In the genomic region with DNA sequence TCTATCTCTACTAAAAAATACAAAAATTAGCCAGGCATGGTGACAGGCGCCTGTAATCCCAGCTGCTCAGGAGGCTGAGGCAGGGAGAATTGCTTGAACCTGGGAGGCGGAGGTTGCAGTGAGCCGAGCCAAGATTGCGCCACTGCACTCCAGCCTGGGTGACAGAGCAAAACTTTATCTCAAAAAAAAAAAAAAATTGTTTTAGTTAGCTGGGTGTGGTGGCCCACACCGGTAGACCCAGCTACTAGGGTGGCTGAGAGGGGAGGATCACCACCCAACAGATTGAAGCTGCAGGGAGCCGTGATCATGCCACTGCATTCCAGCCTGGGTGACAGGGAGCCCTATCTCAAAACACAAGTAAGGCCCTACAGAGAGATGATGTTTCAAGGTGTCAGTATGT, we compare ENCODE assay signal across 8 cellular contexts. TPM values are rescaled to one million over a fixed set of nuclear protein-coding genes. Genes with fewer than 3 reads are reported as not detected.
DNase-seq lines count a peak whose midpoint lies in the region; ATAC-seq, FAIRE-seq and TF ChIP-seq lines count a peak whose summit lies in the region.
"Not testable (repeated sequence)": the region's sequence is repeated elsewhere in the genome, so short reads cannot be mapped to it uniquely, and the experiment has no call there.

No MANE protein-coding gene starts in this region.

- H4K20me1 ChIP-seq in PC-3 (ENCODE audit: low read length) = peaks cover 21% of the 10 kb centered on the region

- TF ChIP-seq EP300 in A549 (IDR thresholded peaks at IDR 0.05) = not testable (repeated sequence)

- H3K9me2 ChIP-seq in PC-3 (replicated peaks; ENCODE audit: low read length) = not testable (repeated sequence)

- H3K4me3 Mint-ChIP-seq in brain (peak overlapping the region; percentile 91 to 99 (median 98)), mesothelial cell of epicardium (peak overlapping the region; percentile 97)

- not testable (repeated sequence) for H3K9ac ChIP-seq in PC-3 (ENCODE audit: low read length)

- H3K27me3 ChIP-seq in HAP-1 (ENCODE audit: low read depth); PC-3 (ENCODE audit: low read length): not testable (repeated sequence)

- peak overlapping the region; percentile 98 for H3K4me2 ChIP-seq in A549
- peak overlapping the region; percentile 98 for H3K4me2 ChIP-seq in PC-3 (ENCODE audit: low read length)

- H3K4me1 Mint-ChIP-seq in brain = peaks cover 62% of the 10 kb centered on the region
- peaks cover 56% of the 10 kb centered on the region for H3K4me1 Mint-ChIP-seq in mesothelial cell of epicardium

- not testable (repeated sequence) for DNase-seq in A549 (ENCODE audit: low read depth in 1 of 2, low spot score in 1 of 2); HAP-1 (ENCODE audit: low spot score in 2 of 2); PC-3
- DNase-seq in activated CD8-positive, alpha-beta memory T cell treated with anti-CD3 and anti-CD28 coated beads, Interleukin-2, amount 50 U/mL, for 48 hours = peak; percentile 46
- DNase-seq in fibroblast of villous mesenchyme (ENCODE audit: low read depth) (peak; percentile 21), mesothelial cell of epicardium (ENCODE audit: low spot score in 2 of 2, unreplicated experiment in 2 of 2) (peak in 1 of 2 experiments; percentile 20)

- intact Hi-C loops in PC-3 (cut with micrococcal nuclease) = loop anchor here (5.0 to 10.0 kb wide), 2 partner anchors 288 to 1035 kb away; a partner anchor contains a TSS

- CTCF ChIA-PET in A549 (lab: Yijun Ruan, JAX) = interaction anchor here (0.6 to 9.2 kb wide), 5 partner anchors 9 to 773 kb away, joined by 3 to 106 read pairs (median 26); a partner anchor contains a TSS
- CTCF ChIA-PET in PC-3 (lab: Charles Lee) = not testable (repeated sequence)

- H3K79me2 ChIP-seq in PC-3 (ENCODE audit: low read length) = peaks cover 61% of the 10 kb centered on the region

- H3K27ac Mint-ChIP-seq in brain = peak overlapping the region in 3 of 5 experiments; percentile 48 to 97 (median 68)
- peak overlapping the region; percentile 95 for H3K27ac Mint-ChIP-seq in mesothelial cell of epicardium

- TF ChIP-seq POLR2A in A549 (IDR thresholded peaks at IDR 0.05; ENCODE audit: low read length) = not testable (repeated sequence)

- peaks cover 31% of the 10 kb centered on the region for H3K36me3 Mint-ChIP-seq in brain
- not testable (repeated sequence) for H3K36me3 Mint-ChIP-seq in mesothelial cell of epicardium

- not testable (repeated sequence) for TF ChIP-seq CTCF in A549 (IDR thresholded peaks at IDR 0.05); PC-3 (conservative IDR thresholded peaks at IDR 0.05; ENCODE audit: low read depth, low read length); brain (conservative IDR thresholded peaks at IDR 0.05); fibroblast of villous mesenchyme (IDR thresholded peaks at IDR 0.05; ENCODE audit: insufficient read depth, low read depth, low read length); mesothelial cell of epicardium (IDR thresholded peaks at IDR 0.05; ENCODE audit: unreplicated experiment)

- peaks cover 53% of the 10 kb centered on the region for H3K36me3 ChIP-seq in HAP-1 (replicated peaks)
- H3K36me3 ChIP-seq in PC-3 (ENCODE audit: low read depth, low read length) = peaks cover 36% of the 10 kb centered on the region

- POLR2A ChIA-PET in A549 (lab: Yijun Ruan, JAX); PC-3 (lab: Charles Lee; ENCODE audit: unreplicated experiment): not testable (repeated sequence)

- not testable (repeated sequence) for H3K9me3 Mint-ChIP-seq in brain, mesothelial cell of epicardium

- H3K4me3 ChIP-seq in A549; fibroblast of villous mesenchyme (ENCODE audit: low read depth, low read length): not testable (repeated sequence)
- H3K4me3 ChIP-seq in HAP-1 (peak overlapping the region; percentile 96; the same call in 1 of the 2 replicates), PC-3 (ENCODE audit: low read length) (peak overlapping the region; percentile 85), skin epidermis (peak overlapping the region in 2 of 7 experiments; percentile 63 to 64)

- ATAC-seq in A549, PC-3: not testable (repeated sequence)

- not testable (repeated sequence) for BruUV-seq in PC-3 (replicated peaks; lab: Mats Ljungman, UMichigan)

- H2AFZ ChIP-seq in PC-3 (ENCODE audit: low read length) = not testable (repeated sequence)

- not testable (repeated sequence) for H3K9me3 ChIP-seq in A549; HAP-1; PC-3 (ENCODE audit: low read length)

- TF ChIP-seq RAD21 in A549 (conservative IDR thresholded peaks at IDR 0.05 in 1 of 2, IDR thresholded peaks at IDR 0.05 in 1 of 2) = not testable (repeated sequence)

- H3K4me1 ChIP-seq in A549 (peaks cover 37% of the 10 kb centered on the region), HAP-1 (peaks cover 24% of the 10 kb centered on the region), PC-3 (ENCODE audit: insufficient read depth, low read length) (peaks cover 52% of the 10 kb centered on the region)

- 83% methylated on average over 6 of the region's 6 CpGs for WGBS in A549 (ENCODE audit: missing lambda C conversion rate)

- in situ Hi-C loops in HAP-1 (cut with MboI; ENCODE audit: low sequenced_read_pairs) = loop anchor here (10.0 kb wide), 1 partner anchor 1032 kb away; a partner anchor contains a TSS

- FAIRE-seq in A549 (lab: Jason Lieb, UNC) = not testable (repeated sequence)

- H3K27ac ChIP-seq in A549; PC-3 (ENCODE audit: low read length): not testable (repeated sequence)
- H3K27ac ChIP-seq in skin epidermis = peak overlapping the region in 15 of 21 experiments; percentile 2 to 96 (median 83)

- not testable (repeated sequence) for H3K27me3 Mint-ChIP-seq in brain; mesothelial cell of epicardium (ENCODE audit: low read depth)

- not testable (repeated sequence) for H3F3A ChIP-seq in PC-3 (ENCODE audit: low read length, unreplicated experiment)

RNA-seq across cellular contexts. Expression of a gene that starts 2.2 kb away (rescaled TPM):
- polyA plus RNA-seq in A549 (2011; rRNA removed) (62.8 and 84.9 TPM in 2 replicates), A549 (2017; fragmentation: RNase III; extraction: RNeasy Plus Mini Kit Qiagen cat#74134 plus additional on column Dnase treatment) (64.3 to 67.8 TPM (median 67.1 TPM) in 3 replicates), brain (ENCODE audit: insufficient read depth, low read depth, low replicate concordance) (60.3 TPM)
- polyA plus RNA-seq in A549 (2012; cell fraction: cytosol; rRNA removed) = 39.6 and 51.7 TPM in 2 replicates
- polyA plus RNA-seq in A549 (2012; cell fraction: nucleus; rRNA removed) = 10.4 and 16.3 TPM in 2 replicates
- 7.0 and 9.9 TPM in 2 replicates for polyA minus RNA-seq in A549 (2011; rRNA and poly(A)+ RNA removed)
- total RNA-seq in PC-3 (2014; rRNA removed) (200 and 221 TPM in 2 replicates), fibroblast of villous mesenchyme (88.6 and 126 TPM in 2 replicates), mesothelial cell of epicardium (99.7 to 112 TPM (median 100 TPM) in 3 replicates)

RNA-seq across cellular contexts. Expression of a gene that starts 3.8 kb away (rescaled TPM):
- polyA plus RNA-seq in A549 (2011; rRNA removed) (7.9 and 10.9 TPM in 2 replicates), A549 (2017; fragmentation: RNase III; extraction: RNeasy Plus Mini Kit Qiagen cat#74134 plus additional on column Dnase treatment) (15.4 to 18.0 TPM (median 17.0 TPM) in 3 replicates), brain (ENCODE audit: insufficient read depth, low read depth, low replicate concordance) (25.2 TPM)
- 10.0 and 13.4 TPM in 2 replicates for polyA plus RNA-seq in A549 (2012; cell fraction: cytosol; rRNA removed)
- polyA plus RNA-seq in A549 (2012; cell fraction: nucleus; rRNA removed) = 8.4 and 8.7 TPM in 2 replicates
- 15.9 and 16.0 TPM in 2 replicates for polyA minus RNA-seq in A549 (2011; rRNA and poly(A)+ RNA removed)
- total RNA-seq in PC-3 (2014; rRNA removed) (31.1 and 34.7 TPM in 2 replicates), fibroblast of villous mesenchyme (31.1 and 38.0 TPM in 2 replicates), mesothelial cell of epicardium (68.3 to 68.8 TPM (median 68.7 TPM) in 3 replicates)
